Comparison of ENCODE assay signal across 8 cellular contexts in the genomic region with DNA sequence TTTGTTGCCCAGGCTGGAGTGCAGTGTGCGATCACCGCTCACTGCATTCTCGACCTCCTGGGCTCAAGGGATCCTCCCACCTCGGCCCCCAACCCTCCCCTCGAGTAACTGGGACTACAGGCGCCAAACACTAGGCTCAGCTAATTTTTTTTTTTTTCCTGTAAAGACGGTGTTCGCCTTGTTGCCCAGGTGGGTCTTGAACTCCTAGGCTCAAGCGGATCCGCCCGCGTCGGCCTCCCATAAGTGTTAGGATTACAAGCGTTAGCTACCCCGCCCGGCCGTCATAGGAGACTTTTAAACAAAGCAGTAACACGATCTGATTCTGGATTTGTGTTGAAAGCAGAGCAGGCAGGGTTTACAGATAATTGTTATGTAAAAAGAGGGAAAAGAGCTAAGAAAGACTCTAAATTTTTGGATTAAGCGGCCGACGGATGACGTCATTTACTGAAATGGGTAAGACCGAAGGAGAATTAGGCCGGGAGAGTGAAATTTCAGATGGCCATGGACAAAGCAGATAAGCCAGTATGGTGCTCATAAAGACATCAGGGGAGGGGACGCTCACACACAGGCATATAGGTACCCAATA. TPM values are rescaled to one million over a fixed set of nuclear protein-coding genes. Genes with fewer than 3 reads are reported as not detected.
A peak's percentile ranks its signal among the peaks of the same experiment; 100 is the strongest.
DNase-seq lines count a peak whose midpoint lies in the region; ATAC-seq, FAIRE-seq and TF ChIP-seq lines count a peak whose summit lies in the region.

No MANE protein-coding gene starts in this region.

- intact Hi-C loops in activated CD4-positive, alpha-beta T cell treated with anti-CD3 and anti-CD28 coated beads for 36 hours (cut with DNase I, micrococcal nuclease) = loop anchor here (2.0 to 10.0 kb wide), 7 partner anchors 270 to 978 kb away; a partner anchor contains a TSS

- peaks cover 42% of the 10 kb centered on the region for H3K4me1 Mint-ChIP-seq in activated CD4-positive, alpha-beta T cell treated with anti-CD3 and anti-CD28 coated beads for 36 hours
- peaks cover 47% of the 10 kb centered on the region for H3K4me1 Mint-ChIP-seq in activated T-cell treated with anti-CD3 and anti-CD28 coated beads, Interleukin-2, amount 50 U/mL, for 4 hours (ENCODE audit: low read depth)

- H3K4me1 ChIP-seq in neutrophil (ENCODE audit: control insufficient read depth in 1 of 2, insufficient read depth in 1 of 2, low read depth in 1 of 2, low read length in 1 of 2) = peaks cover 26 to 30% of the 10 kb centered on the region in 2 experiments

- POLR2A ChIA-PET in activated CD4-positive, alpha-beta T cell treated with anti-CD3 and anti-CD28 coated beads for 36 hours (lab: Charles Lee) = interaction anchor here (0.6 to 1.8 kb wide), 6 partner anchors 58 to 1150 kb away, joined by 3 to 8 read pairs (median 3); a partner anchor contains a TSS

- no peak for FAIRE-seq in frontal cortex (lab: Jason Lieb, UNC)

- DNase-seq in activated CD4-positive, alpha-beta T cell treated with anti-CD3 and anti-CD28 coated beads for 36 hours = peak; percentile 53
- no peak for DNase-seq in activated CD4-positive, alpha-beta T cell treated with anti-CD3 and anti-CD28 coated beads for 1 hour
- DNase-seq in NCI-H2227 treated with DMSO at 0.1 percent for 48 hours (lab: John Stamatoyannopoulos, UW) (peak; percentile 84), fibroblast of villous mesenchyme (ENCODE audit: low read depth) (peak; percentile 92), frontal cortex (ENCODE audit: low spot score in 2 of 2) (no peak)
- no peak for DNase-seq in activated T-cell treated with anti-CD3 and anti-CD28 coated beads, Interleukin-2, amount 50 U/mL, for 4 hours

- no peaks in the 10 kb centered on the region for H3K9me3 Mint-ChIP-seq in activated CD4-positive, alpha-beta T cell treated with anti-CD3 and anti-CD28 coated beads for 36 hours (ENCODE audit: low read depth)
- no peaks in the 10 kb centered on the region for H3K9me3 Mint-ChIP-seq in activated T-cell treated with anti-CD3 and anti-CD28 coated beads, Interleukin-2, amount 50 U/mL, for 4 hours

- H3K4me3 Mint-ChIP-seq in activated CD4-positive, alpha-beta T cell treated with anti-CD3 and anti-CD28 coated beads for 36 hours = peak overlapping the region; percentile 92
- peak overlapping the region; percentile 94 for H3K4me3 Mint-ChIP-seq in activated T-cell treated with anti-CD3 and anti-CD28 coated beads, Interleukin-2, amount 50 U/mL, for 4 hours

- no peaks in the 10 kb centered on the region for H3K27me3 Mint-ChIP-seq in activated CD4-positive, alpha-beta T cell treated with anti-CD3 and anti-CD28 coated beads for 36 hours
- no peaks in the 10 kb centered on the region for H3K27me3 Mint-ChIP-seq in activated T-cell treated with anti-CD3 and anti-CD28 coated beads, Interleukin-2, amount 50 U/mL, for 4 hours (ENCODE audit: low read depth)

- H3K4me3 ChIP-seq in fibroblast of villous mesenchyme (ENCODE audit: low read depth, low read length) = peak overlapping the region; percentile 92
- peak overlapping the region; percentile 93 to 98 for H3K4me3 ChIP-seq in neutrophil (ENCODE audit: low read depth in 1 of 2, low read length in 1 of 2)

- peak overlapping the region; percentile 99 for H3K27ac Mint-ChIP-seq in activated CD4-positive, alpha-beta T cell treated with anti-CD3 and anti-CD28 coated beads for 36 hours

- H3K27me3 ChIP-seq in neutrophil = no peaks in the 10 kb centered on the region

- peaks cover 18% of the 10 kb centered on the region for H3K36me3 Mint-ChIP-seq in activated CD4-positive, alpha-beta T cell treated with anti-CD3 and anti-CD28 coated beads for 36 hours (ENCODE audit: low read depth)
- peaks cover 8% of the 10 kb centered on the region for H3K36me3 Mint-ChIP-seq in activated T-cell treated with anti-CD3 and anti-CD28 coated beads, Interleukin-2, amount 50 U/mL, for 4 hours (ENCODE audit: insufficient read depth)

- no peak for TF ChIP-seq CTCF in fibroblast of villous mesenchyme (IDR thresholded peaks at IDR 0.05; ENCODE audit: insufficient read depth, low read depth, low read length)
- no peak for TF ChIP-seq CTCF in neutrophil (IDR thresholded peaks at IDR 0.05)

- CTCF ChIA-PET in activated CD4-positive, alpha-beta T cell treated with anti-CD3 and anti-CD28 coated beads for 36 hours (lab: Charles Lee) = interaction anchor here (0.7 to 3.0 kb wide), 9 partner anchors 9 to 291 kb away, joined by 3 to 21 read pairs (median 5); a partner anchor contains a TSS

- H3K9me3 ChIP-seq in neutrophil = no peaks in the 10 kb centered on the region

- ATAC-seq in activated CD4-positive, alpha-beta T cell treated with anti-CD3 and anti-CD28 coated beads for 36 hours = peak; percentile 3
- peak; percentile 17 for ATAC-seq in HG02970 (IDR thresholded peaks at IDR 0.05; ENCODE audit: low FRiP score, unreplicated experiment)
- peak; percentile 1 to 2 for ATAC-seq in activated T-cell treated with anti-CD3 and anti-CD28 coated beads, Interleukin-2, amount 50 U/mL, for 4 hours

- H3K36me3 ChIP-seq in neutrophil = no peaks in the 10 kb centered on the region

- peak overlapping the region; percentile 91 for H3K27ac ChIP-seq in neutrophil

RNA-seq across cellular contexts. Expression of a gene that starts 0.7 kb away (rescaled TPM):
- total RNA-seq in activated CD4-positive, alpha-beta T cell treated with anti-CD3 and anti-CD28 coated beads for 36 hours = 10 to 100 TPM; 12.7 to 15.0 TPM
- 10 to 100 TPM; 12.8 to 15.1 (median 14.7) TPM for total RNA-seq in activated T-cell treated with anti-CD3 and anti-CD28 coated beads, Interleukin-2, amount 50 U/mL, for 4 hours
- total RNA-seq in fibroblast of villous mesenchyme (12.6 and 15.1 TPM in 2 replicates), frontal cortex (34.2 TPM)

RNA-seq across cellular contexts. Expression of a gene that starts 1.1 kb away (rescaled TPM):
- total RNA-seq in activated CD4-positive, alpha-beta T cell treated with anti-CD3 and anti-CD28 coated beads for 36 hours = 10 to 100 TPM; 42.2 to 43.0 TPM
- 10 to 100 TPM; 48.1 to 50.9 (median 48.1) TPM for total RNA-seq in activated T-cell treated with anti-CD3 and anti-CD28 coated beads, Interleukin-2, amount 50 U/mL, for 4 hours
- total RNA-seq in fibroblast of villous mesenchyme (33.8 and 60.9 TPM in 2 replicates), frontal cortex (62.0 TPM)

Comparison
In these comparisons a context has a peak if more than half of its experiments do, and no peak if none do; other contexts are left out.
1. DNase-seq: peak in activated CD4-positive, alpha-beta T cell treated with anti-CD3 and anti-CD28 coated beads for 36 hours (single experiment), NCI-H2227 treated with DMSO at 0.1 percent for 48 hours (single experiment) and fibroblast of villous mesenchyme (single experiment); none in activated CD4-positive, alpha-beta T cell treated with anti-CD3 and anti-CD28 coated beads for 1 hour (single experiment), activated T-cell treated with anti-CD3 and anti-CD28 coated beads, Interleukin-2, amount 50 U/mL, for 4 hours (single experiment) and frontal cortex (0 of 2).
2. Peak in every context shown above with its lines, with median percentiles within 50 percentile points of each other: ATAC-seq.